In the genomic region with DNA sequence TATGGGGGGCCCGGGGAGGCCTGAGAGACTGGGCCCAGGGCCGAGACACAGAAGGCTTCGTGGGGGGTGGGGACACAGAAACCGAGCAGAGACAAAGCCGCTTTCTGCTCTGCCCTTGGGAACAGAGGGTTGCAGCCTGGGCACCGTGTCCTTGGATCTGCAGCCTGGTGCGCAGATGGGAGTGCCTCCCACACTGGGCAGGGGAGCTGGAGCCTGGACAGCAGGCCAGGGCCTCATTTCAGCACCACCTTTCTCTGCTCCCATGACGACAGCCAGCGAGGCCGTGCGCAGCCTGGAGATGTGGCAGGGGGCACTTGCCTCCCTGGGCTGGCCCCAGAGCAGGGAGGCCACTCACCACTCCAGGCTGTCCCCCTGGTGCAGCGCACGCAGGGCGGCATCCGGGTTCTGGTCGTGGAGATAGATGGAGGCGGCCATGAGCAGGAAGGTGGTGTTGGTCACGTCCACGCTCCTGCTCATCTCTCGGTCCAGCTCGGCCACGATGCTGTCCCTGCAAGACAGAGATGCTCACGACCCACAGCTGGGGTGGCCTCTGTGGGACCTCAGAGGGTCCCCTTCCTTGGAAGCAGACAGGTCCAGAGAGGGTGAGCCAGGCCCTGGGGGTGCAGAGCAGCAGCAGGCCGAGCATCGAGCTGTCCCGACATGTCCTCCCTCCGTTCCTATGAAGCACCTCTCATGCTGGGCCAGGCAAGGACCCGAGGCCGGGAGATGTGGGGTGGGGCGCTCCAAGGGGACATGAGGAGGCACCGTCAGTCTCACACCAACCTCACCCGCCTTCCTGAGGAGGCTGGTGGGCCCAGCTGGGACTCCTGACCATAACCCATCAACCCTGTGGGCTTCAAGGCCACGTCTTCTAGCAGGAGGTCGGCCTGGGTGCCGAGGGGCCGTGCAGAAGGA, we compare ENCODE assay signal across 28 cellular contexts. TPM values are rescaled to one million over a fixed set of nuclear protein-coding genes. Genes with fewer than 3 reads are reported as not detected.
DNase-seq lines count a peak whose midpoint lies in the region; FAIRE-seq and TF ChIP-seq lines count a peak whose summit lies in the region.
"Had no signal": no experiment of that assay in that cellular context is flagged by ENCODE, and none has a peak within 500 bp of the region (broad histone marks: within the 10 kb centered on the region; RNA-seq: fewer than 3 reads in every experiment).

No MANE protein-coding gene starts in this region.

- H4K20me1 ChIP-seq in H1 (replicated peaks in 1 of 2; ENCODE audit: control insufficient read depth in 1 of 2, insufficient read depth in 2 of 2, low read length in 2 of 2) = peaks cover 0 to 15% of the 10 kb centered on the region in 2 experiments

- no peak overlapping the region for H4K5ac ChIP-seq in H1 (ENCODE audit: insufficient read length, low read depth, low read length)

- H2BK15ac ChIP-seq in H1 (ENCODE audit: low read length) = no peak overlapping the region

- H3K4me1 Mint-ChIP-seq in activated T-helper 1 cell treated with anti-CD3 and anti-CD28 coated beads, Interleukin-12 subunit alpha, Interleukin-12 subunit beta, Interleukin-2, Interleukin-4 antibody, amounts not matched to agents 30 ng/mL and 10 ng/mL and 1 ng/mL, durations not matched to agents 14 hours and 24 hours and 36 hours (ENCODE audit: low read depth) = no peaks in the 10 kb centered on the region
- H3K4me1 Mint-ChIP-seq: activated CD4-positive, alpha-beta T cell treated with anti-CD3 and anti-CD28 coated beads, Interleukin-2, amount 10 ng/mL, durations not matched to agents 7 days and 5 days; activated naive CD8-positive, alpha-beta T cell treated with anti-CD3 and anti-CD28 coated beads for 36 hours; activated T-helper 17 cell treated with anti-CD3 and anti-CD28 coated beads, Interleukin-2, amount 50 U/mL, for 72 hours had no signal

- H3K4me1 ChIP-seq in adrenal gland (replicated peaks in 1 of 2) (peaks cover 18 to 19% of the 10 kb centered on the region in 2 donors), H1 (replicated peaks in 1 of 4; ENCODE audit: control insufficient read depth in 3 of 4, insufficient read depth in 4 of 4, low read length in 3 of 4) (no peaks in the 10 kb centered on the region), testis (peaks cover 16% of the 10 kb centered on the region), esophagus muscularis mucosa (no peaks in the 10 kb centered on the region), A673 (ENCODE audit: insufficient read depth, low read length, poor library complexity, severe bottlenecking) (no peaks in the 10 kb centered on the region)
- H3K4me1 ChIP-seq: body of pancreas, foreskin keratinocyte, tibial artery had no signal

- no peaks in the 10 kb centered on the region for H3K9me3 ChIP-seq in adrenal gland (replicated peaks in 1 of 3)
- no peaks in the 10 kb centered on the region for H3K9me3 ChIP-seq in H1 (ENCODE audit: insufficient read depth in 2 of 2, low read depth in 1 of 2, low read length in 1 of 2)
- no peaks in the 10 kb centered on the region for H3K9me3 ChIP-seq in testis
- H3K9me3 ChIP-seq in esophagus muscularis mucosa = no peaks in the 10 kb centered on the region
- no peaks in the 10 kb centered on the region for H3K9me3 ChIP-seq in A673 (ENCODE audit: low read depth, low read length, poor library complexity, severe bottlenecking)
- H3K9me3 ChIP-seq: body of pancreas, MG63, tibial artery had no signal

- CTCF ChIA-PET in H1 (lab: Charles Lee; ENCODE audit: partially characterized antibody) = interaction anchor here (1.0 to 7.8 kb wide), 5 partner anchors 10 to 42 kb away, joined by 3 to 34 read pairs (median 5); a partner anchor contains a TSS
- CTCF ChIA-PET in A673 (lab: Charles Lee) = no interaction called here

- H2AK5ac ChIP-seq in H1 (ENCODE audit: low read depth, low read length) = no peak overlapping the region

- no peak overlapping the region for H3K23ac ChIP-seq in H1 (ENCODE audit: insufficient read length)

- no peak for TF ChIP-seq EP300 in H1 (IDR thresholded peaks at IDR 0.05; ENCODE audit: borderline replicate concordance in 1 of 2, low read depth in 2 of 2, low read length in 2 of 2)
- no peak for TF ChIP-seq EP300 in esophagus muscularis mucosa (IDR thresholded peaks at IDR 0.05)

- no peak overlapping the region for H3K14ac ChIP-seq in H1 (ENCODE audit: insufficient read length)

- 66 to 86% (median 68%) methylated on average over 7 to 36 of the region's 36 CpGs for WGBS in adrenal gland, 4 donors
- WGBS in H1 (ENCODE audit: extremely low coverage in 1 of 2, insufficient coverage in 1 of 2, insufficient read length in 1 of 2, insufficient replicate concordance in 2 of 2, low coverage in 1 of 2, low lambda C conversion rate in 2 of 2, missing lambda C conversion rate in 1 of 2), 2 experiments = 94% methylated on average over 29 of the region's 36 CpGs; no CpG with 5 or more reads in 1 of the 2 experiments
- 74 to 86% methylated on average over 24 to 36 of the region's 36 CpGs for WGBS in testis, 2 donors
- WGBS in esophagus muscularis mucosa = 90% methylated on average over 23 of the region's 36 CpGs

- peak; percentile 68 to 90 (median 85) for DNase-seq in adrenal gland
- DNase-seq in H1 (ENCODE audit: low read depth in 1 of 2, low spot score in 2 of 2) = no peak
- DNase-seq in midbrain (lab: John Stamatoyannopoulos, UW) = peak; percentile 87
- DNase-seq in testis = peak; percentile 94
- DNase-seq in activated T-helper 1 cell treated with anti-CD3 and anti-CD28 coated beads, Interleukin-12 subunit alpha, Interleukin-12 subunit beta, Interleukin-2, Interleukin-4 antibody, amounts not matched to agents 30 ng/mL and 10 ng/mL and 1 ng/mL, durations not matched to agents 14 hours and 24 hours and 36 hours (ENCODE audit: low spot score) = no peak
- no peak for DNase-seq in esophagus muscularis mucosa (ENCODE audit: extremely low spot score)
- DNase-seq in A673 (ENCODE audit: low spot score) = no peak
- DNase-seq: activated CD4-positive, alpha-beta T cell treated with anti-CD3 and anti-CD28 coated beads, Interleukin-2, amount 10 ng/mL, durations not matched to agents 7 days and 5 days; activated naive CD8-positive, alpha-beta T cell treated with anti-CD3 and anti-CD28 coated beads for 36 hours; body of pancreas; CD8-positive, alpha-beta T cell; DMS153; effector memory CD4-positive, alpha-beta T cell; erythroblast; foreskin keratinocyte; GDM1; MG63; NCI-H2081 treated with DMSO at 0.1 percent for 48 hours; NCI-H345; NCI-H748 treated with DMSO at 0.1 percent for 48 hours; small intestine; stimulated activated CD4-positive, alpha-beta T cell treated with anti-CD3 and anti-CD28 coated beads, Interleukin-2, amount 100 ng/mL, for 48 hours; WERI-Rb-1 had no signal

- no peaks in the 10 kb centered on the region for H3K27me3 Mint-ChIP-seq in activated T-helper 1 cell treated with anti-CD3 and anti-CD28 coated beads, Interleukin-12 subunit alpha, Interleukin-12 subunit beta, Interleukin-2, Interleukin-4 antibody, amounts not matched to agents 30 ng/mL and 10 ng/mL and 1 ng/mL, durations not matched to agents 14 hours and 24 hours and 36 hours (ENCODE audit: insufficient read depth)
- H3K27me3 Mint-ChIP-seq: activated CD4-positive, alpha-beta T cell treated with anti-CD3 and anti-CD28 coated beads, Interleukin-2, amount 10 ng/mL, durations not matched to agents 7 days and 5 days; activated naive CD8-positive, alpha-beta T cell treated with anti-CD3 and anti-CD28 coated beads for 36 hours; activated T-helper 17 cell treated with anti-CD3 and anti-CD28 coated beads, Interleukin-2, amount 50 U/mL, for 72 hours had no signal

- no peaks in the 10 kb centered on the region for H3K27me3 ChIP-seq in adrenal gland
- no peaks in the 10 kb centered on the region for H3K27me3 ChIP-seq in H1 (replicated peaks in 1 of 4; ENCODE audit: control insufficient read depth in 3 of 4, extremely low read depth in 1 of 4, insufficient read depth in 3 of 4, low read length in 3 of 4)
- no peaks in the 10 kb centered on the region for H3K27me3 ChIP-seq in testis
- no peaks in the 10 kb centered on the region for H3K27me3 ChIP-seq in esophagus muscularis mucosa
- H3K27me3 ChIP-seq in A673 (replicated peaks; ENCODE audit: insufficient read depth, low read depth, low read length, poor library complexity) = no peaks in the 10 kb centered on the region
- H3K27me3 ChIP-seq: body of pancreas, foreskin keratinocyte, MG63, tibial artery had no signal

- intact Hi-C loops in adrenal gland (cut with DNase I) = no loop called here
- intact Hi-C loops in testis (cut with DNase I; ENCODE audit: low total_unique reads) = no loop called here
- intact Hi-C loops in activated T-helper 1 cell treated with anti-CD3 and anti-CD28 coated beads, Interleukin-12 subunit alpha, Interleukin-12 subunit beta, Interleukin-2, Interleukin-4 antibody, amounts not matched to agents 30 ng/mL and 10 ng/mL and 1 ng/mL, durations not matched to agents 14 hours and 24 hours and 36 hours (cut with micrococcal nuclease) = no loop called here
- intact Hi-C loops in esophagus muscularis mucosa (cut with DNase I) = no loop called here
- intact Hi-C loops in A673 (cut with micrococcal nuclease; ENCODE audit: unreplicated experiment) = no loop called here

- no peaks in the 10 kb centered on the region for H3K79me2 ChIP-seq in H1 (ENCODE audit: control insufficient read depth in 1 of 2, insufficient read depth in 2 of 2, low read length in 2 of 2)

- H4K91ac ChIP-seq in H1 (replicated peaks; ENCODE audit: insufficient read length, low read length) = no peak overlapping the region

- FAIRE-seq in H1 (lab: Jason Lieb, UNC) = no peak
- FAIRE-seq: colon, small intestine had no signal

- TF ChIP-seq CTCF in adrenal gland (IDR thresholded peaks at IDR 0.05) = no peak
- TF ChIP-seq CTCF in H1 (IDR thresholded peaks at IDR 0.05; ENCODE audit: control extremely low read depth in 1 of 3, insufficient read depth in 1 of 3, low read depth in 1 of 3, low read length in 3 of 3) = no peak
- TF ChIP-seq CTCF in testis (IDR thresholded peaks at IDR 0.05) = no peak
- no peak for TF ChIP-seq CTCF in esophagus muscularis mucosa (IDR thresholded peaks at IDR 0.05)
- no peak for TF ChIP-seq CTCF in A673 (conservative IDR thresholded peaks at IDR 0.05; ENCODE audit: low read depth, low read length)

- no peak overlapping the region for H3K18ac ChIP-seq in H1 (ENCODE audit: extremely low read depth, low read length)

- H4K8ac ChIP-seq in H1 (ENCODE audit: extremely low read depth, insufficient read depth, low read length) = no peak overlapping the region

- TF ChIP-seq POLR2A in adrenal gland (IDR thresholded peaks at IDR 0.05) (no peak), H1 (IDR thresholded peaks at IDR 0.05; ENCODE audit: control extremely low read depth in 1 of 2, low read depth in 2 of 2, low read length in 2 of 2) (no peak), testis (IDR thresholded peaks at IDR 0.05) (no peak), esophagus muscularis mucosa (IDR thresholded peaks at IDR 0.05; ENCODE audit: low read depth) (no peak)

- H2BK120ac ChIP-seq in H1 (replicated peaks; ENCODE audit: low read depth, low read length) = no peak overlapping the region

- H2BK12ac ChIP-seq in H1 (ENCODE audit: low read depth, low read length) = no peak overlapping the region

- no peak overlapping the region for H3K56ac ChIP-seq in H1 (replicated peaks; ENCODE audit: insufficient read length, low read depth, low read length)

- H3K36me3 ChIP-seq in adrenal gland (replicated peaks in 1 of 2) (peaks cover 0 to 56% of the 10 kb centered on the region in 2 donors), H1 (ENCODE audit: control insufficient read depth in 2 of 4, insufficient read depth in 4 of 4, low read length in 3 of 4) (peaks cover 0 to 22% (median 5%) of the 10 kb centered on the region in 4 experiments; a peak in 4 of 8 replicates), testis (ENCODE audit: low read depth, missing control alignments) (no peaks in the 10 kb centered on the region), esophagus muscularis mucosa (peaks cover 22 to 92% (median 75%) of the 10 kb centered on the region in 4 donors), A673 (ENCODE audit: insufficient read depth, low read length, poor library complexity, severe bottlenecking) (peaks cover 3% of the 10 kb centered on the region)

- H3K4me3 ChIP-seq in adrenal gland (no peak overlapping the region), H1 (ENCODE audit: extremely low read depth in 1 of 4, insufficient read depth in 2 of 4, low read depth in 3 of 4, low read length in 4 of 4) (no peak overlapping the region), testis (no peak overlapping the region), esophagus muscularis mucosa (no peak overlapping the region), A673 (ENCODE audit: low read depth, low read length, poor library complexity, severe bottlenecking) (no peak overlapping the region)
- H3K4me3 ChIP-seq: body of pancreas, MG63, tibial artery had no signal

- no peak overlapping the region for H3K4ac ChIP-seq in H1 (replicated peaks; ENCODE audit: insufficient read length, low read depth, low read length)

- no peak overlapping the region for H3K9ac ChIP-seq in H1 (replicated peaks in 1 of 4; ENCODE audit: extremely low read depth in 1 of 4, low read depth in 3 of 4, low read length in 3 of 4)

- H3K27ac Mint-ChIP-seq in activated T-helper 1 cell treated with anti-CD3 and anti-CD28 coated beads, Interleukin-12 subunit alpha, Interleukin-12 subunit beta, Interleukin-2, Interleukin-4 antibody, amounts not matched to agents 30 ng/mL and 10 ng/mL and 1 ng/mL, durations not matched to agents 14 hours and 24 hours and 36 hours = no peak overlapping the region
- H3K27ac Mint-ChIP-seq: activated CD4-positive, alpha-beta T cell treated with anti-CD3 and anti-CD28 coated beads, Interleukin-2, amount 10 ng/mL, durations not matched to agents 7 days and 5 days; activated naive CD8-positive, alpha-beta T cell treated with anti-CD3 and anti-CD28 coated beads for 36 hours; activated T-helper 17 cell treated with anti-CD3 and anti-CD28 coated beads, Interleukin-2, amount 50 U/mL, for 72 hours; CD8-positive, alpha-beta T cell; stimulated activated effector memory CD8-positive, alpha-beta T cell treated with anti-CD3 and anti-CD28 coated beads, Interleukin-12 subunit alpha, Interleukin-12 subunit beta, amount 100 ng/mL, for 72 hours; T-helper 2 cell treated with Interferon-gamma antibody and Interleukin-4, amounts not matched to agents 5 μg/mL and 100 μg/mL, for 36 hours had no signal

- no peak overlapping the region for H3K4me3 Mint-ChIP-seq in activated T-helper 1 cell treated with anti-CD3 and anti-CD28 coated beads, Interleukin-12 subunit alpha, Interleukin-12 subunit beta, Interleukin-2, Interleukin-4 antibody, amounts not matched to agents 30 ng/mL and 10 ng/mL and 1 ng/mL, durations not matched to agents 14 hours and 24 hours and 36 hours
- H3K4me3 Mint-ChIP-seq: activated CD4-positive, alpha-beta T cell treated with anti-CD3 and anti-CD28 coated beads, Interleukin-2, amount 10 ng/mL, durations not matched to agents 7 days and 5 days; activated naive CD8-positive, alpha-beta T cell treated with anti-CD3 and anti-CD28 coated beads for 36 hours; activated T-helper 17 cell treated with anti-CD3 and anti-CD28 coated beads, Interleukin-2, amount 50 U/mL, for 72 hours; CD8-positive, alpha-beta T cell; stimulated activated effector memory CD8-positive, alpha-beta T cell treated with anti-CD3 and anti-CD28 coated beads, Interleukin-12 subunit alpha, Interleukin-12 subunit beta, amount 100 ng/mL, for 72 hours; T-helper 2 cell treated with Interferon-gamma antibody and Interleukin-4, amounts not matched to agents 5 μg/mL and 100 μg/mL, for 36 hours had no signal

- H2BK20ac ChIP-seq in H1 (ENCODE audit: low read length) = no peak overlapping the region

- no TSS peak for BruUV-seq in A673 (replicated peaks; lab: Mats Ljungman, UMichigan)

- H3K4me2 ChIP-seq in H1 (ENCODE audit: insufficient read depth in 1 of 2, low read depth in 2 of 2, low read length in 2 of 2) = no peak overlapping the region

- H3K23me2 ChIP-seq in H1 (ENCODE audit: low read depth, low read length) = no peaks in the 10 kb centered on the region

- POLR2A ChIA-PET in H1 (lab: Charles Lee; ENCODE audit: partially characterized antibody) (interaction anchor here (0.5 to 4.5 kb wide), 6 partner anchors 8 to 115 kb away, joined by 3 to 21 read pairs (median 4); a partner anchor contains a TSS), A673 (lab: Charles Lee; ENCODE audit: low non-redundant PET) (no interaction called here)

- H3K79me1 ChIP-seq in H1 (ENCODE audit: low read depth, low read length) = no peaks in the 10 kb centered on the region

- peaks cover 14% of the 10 kb centered on the region for H3K36me3 Mint-ChIP-seq in activated T-helper 1 cell treated with anti-CD3 and anti-CD28 coated beads, Interleukin-12 subunit alpha, Interleukin-12 subunit beta, Interleukin-2, Interleukin-4 antibody, amounts not matched to agents 30 ng/mL and 10 ng/mL and 1 ng/mL, durations not matched to agents 14 hours and 24 hours and 36 hours (ENCODE audit: low read depth)

- no peaks in the 10 kb centered on the region for H3K9me3 Mint-ChIP-seq in activated T-helper 1 cell treated with anti-CD3 and anti-CD28 coated beads, Interleukin-12 subunit alpha, Interleukin-12 subunit beta, Interleukin-2, Interleukin-4 antibody, amounts not matched to agents 30 ng/mL and 10 ng/mL and 1 ng/mL, durations not matched to agents 14 hours and 24 hours and 36 hours
- H3K9me3 Mint-ChIP-seq: activated CD4-positive, alpha-beta T cell treated with anti-CD3 and anti-CD28 coated beads, Interleukin-2, amount 10 ng/mL, durations not matched to agents 7 days and 5 days; activated naive CD8-positive, alpha-beta T cell treated with anti-CD3 and anti-CD28 coated beads for 36 hours; activated T-helper 17 cell treated with anti-CD3 and anti-CD28 coated beads, Interleukin-2, amount 50 U/mL, for 72 hours; CD8-positive, alpha-beta T cell; stimulated activated effector memory CD8-positive, alpha-beta T cell treated with anti-CD3 and anti-CD28 coated beads, Interleukin-12 subunit alpha, Interleukin-12 subunit beta, amount 100 ng/mL, for 72 hours; T-helper 2 cell treated with Interferon-gamma antibody and Interleukin-4, amounts not matched to agents 5 μg/mL and 100 μg/mL, for 36 hours had no signal

- 0 out of 2 replicates have a peak overlapping the region, but pooled peaks have one; percentile 24 for H2BK5ac ChIP-seq in H1 (ENCODE audit: low read depth, low read length)

- no peak overlapping the region for H2AFZ ChIP-seq in H1 (ENCODE audit: low read length)

- H3K27ac ChIP-seq in adrenal gland = peak overlapping the region in 3 of 5 donors; percentile 4 to 74 (median 73)
- H3K27ac ChIP-seq in H1 (ENCODE audit: low read depth, low read length) = no peak overlapping the region
- H3K27ac ChIP-seq in testis = peak overlapping the region; percentile 25 to 47
- H3K27ac ChIP-seq in esophagus muscularis mucosa (replicated peaks in 1 of 4) = no peak overlapping the region
- H3K27ac ChIP-seq in A673 (ENCODE audit: low read depth, low read length, poor library complexity, severe bottlenecking) = no peak overlapping the region
- H3K27ac ChIP-seq: body of pancreas, foreskin keratinocyte, tibial artery, WERI-Rb-1 had no signal

- TF ChIP-seq RAD21 in H1 (IDR thresholded peaks at IDR 0.05 in 1 of 2, conservative IDR thresholded peaks at IDR 0.05 in 1 of 2; ENCODE audit: low read depth in 2 of 2, low read length in 2 of 2) = no peak

RNA-seq across cellular contexts. Expression of a gene that starts 10.9 kb away (rescaled TPM):
- 1 to 10 TPM in 2 of 8 donors, under 1 TPM in 3, not detected in 3; 0.29 to 2.6 (median 0.92) TPM for total RNA-seq in adrenal gland
- 1 to 10 TPM; 1.8 to 4.3 (median 2.8) TPM for polyA plus RNA-seq in adrenal gland
- total RNA-seq in H1 (2021; fragmentation: NEBNext Ultra II Directional; extraction: Animal tissue kit (Norgen Biotek cat#: 25700)) = 18.6 and 23.1 TPM in 2 replicates
- 51.0 and 61.6 TPM in 2 replicates for polyA plus RNA-seq in H1 (2011; rRNA removed)
- polyA plus RNA-seq in H1 (2011; cell fraction: cytosol; rRNA removed) = 34.1 TPM
- polyA plus RNA-seq in H1 (2011; cell fraction: nucleus; rRNA removed) = 63.5 TPM
- 19.7 to 33.8 TPM (median 29.0 TPM) in 4 replicates for polyA plus RNA-seq in H1 (2012, experiment 1 of 2)
- 27.3 TPM for polyA plus RNA-seq in H1 (2012, experiment 2 of 2)
- 24.6 TPM for polyA plus RNA-seq in H1 (2013, experiment 1 of 2)
- 27.4 TPM for polyA plus RNA-seq in H1 (2013, experiment 2 of 2)
- polyA minus RNA-seq in H1 (2011; rRNA and poly(A)+ RNA removed) = 35.8 and 44.0 TPM in 2 replicates
- polyA minus RNA-seq in H1 (2011; cell fraction: cytosol; rRNA and poly(A)+ RNA removed) = 12.2 TPM
- polyA minus RNA-seq in H1 (2011; cell fraction: nucleus; rRNA and poly(A)+ RNA removed) = 9.3 TPM
- 10 to 100 TPM; 64.5 to 73.2 TPM for total RNA-seq in testis
- polyA plus RNA-seq in testis (ENCODE audit: insufficient read depth, low read depth, low replicate concordance) = 43.0 TPM
- not detected in 2 replicates for total RNA-seq in activated T-helper 1 cell treated with anti-CD3 and anti-CD28 coated beads, Interleukin-12 subunit alpha, Interleukin-12 subunit beta, Interleukin-2, Interleukin-4 antibody, amounts not matched to agents 30 ng/mL and 10 ng/mL and 1 ng/mL, durations not matched to agents 14 hours and 24 hours and 36 hours
- total RNA-seq in esophagus muscularis mucosa = 1 to 10 TPM in 3 of 4 donors, under 1 TPM in 1; 0.42 to 3.2 (median 1.1) TPM
- total RNA-seq in A673 (2021) = 10.0 and 11.4 TPM in 2 replicates
- total RNA-seq: activated CD4-positive, alpha-beta T cell treated with anti-CD3 and anti-CD28 coated beads, Interleukin-2, amount 10 ng/mL, durations not matched to agents 7 days and 5 days; activated T-helper 17 cell treated with anti-CD3 and anti-CD28 coated beads, Interleukin-2, amount 50 U/mL, for 72 hours; CD8-positive, alpha-beta T cell had no signal

RNA-seq across cellular contexts. Expression of a gene that starts 12.3 kb away (rescaled TPM):
- total RNA-seq in adrenal gland = 100 to 1,000 TPM; 208 to 400 (median 312) TPM
- polyA plus RNA-seq in adrenal gland = 100 to 1,000 TPM in 2 of 3 donors, 10 to 100 TPM in 1; 45.1 to 298 (median 245) TPM
- 178 and 190 TPM in 2 replicates for total RNA-seq in H1 (2021; fragmentation: NEBNext Ultra II Directional; extraction: Animal tissue kit (Norgen Biotek cat#: 25700))
- 356 and 420 TPM in 2 replicates for polyA plus RNA-seq in H1 (2011; rRNA removed)
- 301 TPM for polyA plus RNA-seq in H1 (2011; cell fraction: cytosol; rRNA removed)
- polyA plus RNA-seq in H1 (2011; cell fraction: nucleus; rRNA removed) = 264 TPM
- polyA plus RNA-seq in H1 (2012, experiment 1 of 2) = 96.2 to 216 TPM (median 204 TPM) in 4 replicates
- 178 TPM for polyA plus RNA-seq in H1 (2012, experiment 2 of 2)
- 133 TPM for polyA plus RNA-seq in H1 (2013, experiment 1 of 2)
- 137 TPM for polyA plus RNA-seq in H1 (2013, experiment 2 of 2)
- 78.2 and 93.8 TPM in 2 replicates for polyA minus RNA-seq in H1 (2011; rRNA and poly(A)+ RNA removed)
- polyA minus RNA-seq in H1 (2011; cell fraction: cytosol; rRNA and poly(A)+ RNA removed) = 107 TPM
- polyA minus RNA-seq in H1 (2011; cell fraction: nucleus; rRNA and poly(A)+ RNA removed) = 82.4 TPM
- 100 to 1,000 TPM; 490 to 692 TPM for total RNA-seq in testis
- polyA plus RNA-seq in testis (ENCODE audit: insufficient read depth, low read depth, low replicate concordance) = 343 TPM
- 221 and 229 TPM in 2 replicates for total RNA-seq in activated T-helper 1 cell treated with anti-CD3 and anti-CD28 coated beads, Interleukin-12 subunit alpha, Interleukin-12 subunit beta, Interleukin-2, Interleukin-4 antibody, amounts not matched to agents 30 ng/mL and 10 ng/mL and 1 ng/mL, durations not matched to agents 14 hours and 24 hours and 36 hours
- total RNA-seq in esophagus muscularis mucosa = 100 to 1,000 TPM; 173 to 231 (median 210) TPM
- total RNA-seq in A673 (2021) = 244 and 267 TPM in 2 replicates

RNA-seq across cellular contexts. Expression of a gene that starts 12.7 kb away (rescaled TPM):
- 10 to 100 TPM; 29.1 to 51.2 (median 44.9) TPM for total RNA-seq in adrenal gland
- 100 to 1,000 TPM in 1 of 3 donors, 10 to 100 TPM in 2; 35.9 to 105 (median 88.9) TPM for polyA plus RNA-seq in adrenal gland
- 41.3 and 52.3 TPM in 2 replicates for total RNA-seq in H1 (2021; fragmentation: NEBNext Ultra II Directional; extraction: Animal tissue kit (Norgen Biotek cat#: 25700))
- polyA plus RNA-seq in H1 (2011; rRNA removed) = 46.5 and 61.0 TPM in 2 replicates
- 46.6 TPM for polyA plus RNA-seq in H1 (2011; cell fraction: cytosol; rRNA removed)
- polyA plus RNA-seq in H1 (2011; cell fraction: nucleus; rRNA removed) = 69.7 TPM
- 29.5 to 43.0 TPM (median 38.5 TPM) in 4 replicates for polyA plus RNA-seq in H1 (2012, experiment 1 of 2)
- polyA plus RNA-seq in H1 (2012, experiment 2 of 2) = 53.4 TPM
- polyA plus RNA-seq in H1 (2013, experiment 1 of 2) = 18.1 TPM
- polyA plus RNA-seq in H1 (2013, experiment 2 of 2) = 16.8 TPM
- polyA minus RNA-seq in H1 (2011; rRNA and poly(A)+ RNA removed) = 34.0 and 34.1 TPM in 2 replicates
- polyA minus RNA-seq in H1 (2011; cell fraction: cytosol; rRNA and poly(A)+ RNA removed) = 37.3 TPM
- 31.5 TPM for polyA minus RNA-seq in H1 (2011; cell fraction: nucleus; rRNA and poly(A)+ RNA removed)
- total RNA-seq in testis = 10 to 100 TPM; 84.8 to 95.6 TPM
- polyA plus RNA-seq in testis (ENCODE audit: insufficient read depth, low read depth, low replicate concordance) = 65.6 TPM
- 101 and 114 TPM in 2 replicates for total RNA-seq in activated T-helper 1 cell treated with anti-CD3 and anti-CD28 coated beads, Interleukin-12 subunit alpha, Interleukin-12 subunit beta, Interleukin-2, Interleukin-4 antibody, amounts not matched to agents 30 ng/mL and 10 ng/mL and 1 ng/mL, durations not matched to agents 14 hours and 24 hours and 36 hours
- total RNA-seq in esophagus muscularis mucosa = 10 to 100 TPM; 38.4 to 42.6 (median 41.7) TPM
- total RNA-seq in A673 (2021) = 61.1 and 68.8 TPM in 2 replicates

RNA-seq across cellular contexts. Expression of a gene that starts 34.2 kb away (rescaled TPM):
- total RNA-seq in adrenal gland (10 to 100 TPM; 26.8 to 97.1 (median 34.8) TPM), testis (10 to 100 TPM; 31.3 to 39.6 TPM), esophagus muscularis mucosa (10 to 100 TPM; 26.7 to 47.8 (median 39.1) TPM), A673 (2021) (23.9 and 31.0 TPM in 2 replicates)
- polyA plus RNA-seq in adrenal gland (100 to 1,000 TPM in 1 of 3 donors, 10 to 100 TPM in 2; 13.9 to 130 (median 43.2) TPM), H1 (2011; rRNA removed) (41.6 and 53.5 TPM in 2 replicates), testis (ENCODE audit: insufficient read depth, low read depth, low replicate concordance) (19.9 TPM)
- total RNA-seq in H1 (2021; fragmentation: NEBNext Ultra II Directional; extraction: Animal tissue kit (Norgen Biotek cat#: 25700)) = 28.3 and 33.2 TPM in 2 replicates
- 64.3 TPM for polyA plus RNA-seq in H1 (2011; cell fraction: cytosol; rRNA removed)
- 96.7 TPM for polyA plus RNA-seq in H1 (2011; cell fraction: nucleus; rRNA removed)
- 26.7 to 59.8 TPM (median 48.4 TPM) in 4 replicates for polyA plus RNA-seq in H1 (2012, experiment 1 of 2)
- polyA plus RNA-seq in H1 (2012, experiment 2 of 2) = 31.8 TPM
- polyA plus RNA-seq in H1 (2013, experiment 1 of 2) = 29.3 TPM
- polyA plus RNA-seq in H1 (2013, experiment 2 of 2) = 28.1 TPM
- 22.4 and 25.3 TPM in 2 replicates for polyA minus RNA-seq in H1 (2011; rRNA and poly(A)+ RNA removed)
- 13.9 TPM for polyA minus RNA-seq in H1 (2011; cell fraction: cytosol; rRNA and poly(A)+ RNA removed)
- 33.3 TPM for polyA minus RNA-seq in H1 (2011; cell fraction: nucleus; rRNA and poly(A)+ RNA removed)
- total RNA-seq in activated T-helper 1 cell treated with anti-CD3 and anti-CD28 coated beads, Interleukin-12 subunit alpha, Interleukin-12 subunit beta, Interleukin-2, Interleukin-4 antibody, amounts not matched to agents 30 ng/mL and 10 ng/mL and 1 ng/mL, durations not matched to agents 14 hours and 24 hours and 36 hours = 0.29 and 0.75 TPM in 2 replicates
- total RNA-seq: activated CD4-positive, alpha-beta T cell treated with anti-CD3 and anti-CD28 coated beads, Interleukin-2, amount 10 ng/mL, durations not matched to agents 7 days and 5 days; activated naive CD8-positive, alpha-beta T cell treated with anti-CD3 and anti-CD28 coated beads for 36 hours had no signal

Comparison
In these comparisons a context has a peak if more than half of its experiments do, and no peak if none do; other contexts are left out.
1. DNase-seq: peak in adrenal gland (7 of 7), midbrain (single experiment) and testis (single experiment); none in H1 (0 of 2), activated T-helper 1 cell treated with anti-CD3 and anti-CD28 coated beads, Interleukin-12 subunit alpha, Interleukin-12 subunit beta, Interleukin-2, Interleukin-4 antibody, amounts not matched to agents 30 ng/mL and 10 ng/mL and 1 ng/mL, durations not matched to agents 14 hours and 24 hours and 36 hours (single experiment), esophagus muscularis mucosa (single experiment) and A673 (single experiment).
2. H3K27ac ChIP-seq: peak in adrenal gland (3 of 5) and testis (2 of 2); none in H1 (single experiment), esophagus muscularis mucosa (0 of 4) and A673 (single experiment).